ENCODE assay signal across 8 cellular contexts in the genomic region with DNA sequence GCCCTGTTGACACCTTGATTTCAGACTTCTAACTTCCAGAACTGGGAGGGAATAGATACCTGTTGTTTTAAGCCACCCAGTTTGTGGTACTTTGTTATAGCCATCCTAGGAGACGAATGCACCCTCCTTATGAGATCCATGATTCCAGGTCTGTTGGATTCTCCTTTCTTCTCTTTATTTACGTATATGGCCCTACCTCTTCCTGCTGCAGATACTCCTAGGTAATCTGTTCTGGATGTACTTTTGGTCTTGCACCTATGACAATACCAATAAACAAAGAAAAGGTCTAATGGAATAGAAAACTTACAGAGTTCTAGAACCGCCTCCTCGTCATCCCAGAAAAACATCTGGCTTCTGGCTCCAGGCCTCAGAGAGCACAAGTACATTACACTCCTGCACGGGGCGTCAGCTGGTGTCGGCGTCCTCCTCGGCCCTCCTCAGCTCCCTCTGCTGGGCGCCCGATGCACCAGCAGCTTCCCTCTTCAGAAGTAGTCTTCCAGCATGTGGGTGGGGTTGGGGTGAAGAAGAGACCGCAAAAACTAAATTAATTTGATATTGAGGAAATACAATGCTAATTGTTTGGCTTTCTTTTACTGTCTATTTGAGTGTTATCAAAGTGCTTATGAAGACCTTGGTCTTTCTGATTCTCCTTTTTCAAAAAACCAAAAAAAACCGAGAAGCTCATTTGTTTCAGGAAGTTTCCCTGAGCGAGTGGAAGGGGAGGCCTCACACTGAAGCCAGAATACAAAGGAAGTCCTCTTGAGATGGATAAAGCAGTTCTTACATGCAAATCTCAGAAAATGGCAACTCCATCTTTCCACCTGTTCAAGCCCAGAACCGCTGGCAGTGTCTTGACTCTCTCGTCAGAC. TPM values are rescaled to one million over a fixed set of nuclear protein-coding genes. Genes with fewer than 3 reads are reported as not detected.
DNase-seq lines count a peak whose midpoint lies in the region; TF ChIP-seq lines count a peak whose summit lies in the region.

No MANE protein-coding gene starts in this region.

- CTCF ChIA-PET in GM10248 (lab: Yijun Ruan, JAX) = interaction anchor here (0.8 to 5.7 kb wide), 27 partner anchors 9 to 602 kb away, joined by 3 to 43 read pairs (median 4); partner anchors contain the start of gene ATXN1

- peak; percentile 78 for DNase-seq in GM10248 (ENCODE audit: extremely low spot score)
- DNase-seq in HCEC 1CT = peak; percentile 93
- peak; percentile 65 for DNase-seq in MV-4-11 (lab: John Stamatoyannopoulos, UW)
- DNase-seq in T-helper 22 cell (ENCODE audit: low read depth) = peak; percentile 59
- peak; percentile 22 to 86 for DNase-seq in ascending aorta (ENCODE audit: low spot score in 2 of 2)
- DNase-seq in iPS-NIHi7 (ENCODE audit: extremely low spot score) = peak; percentile 89
- DNase-seq in stimulated activated CD4-positive, alpha-beta T cell treated with anti-CD3 and anti-CD28 coated beads, Interleukin-15, amount 100 ng/mL, for 24 hours = peak; percentile 83
- DNase-seq in T1000 (lab: John Stamatoyannopoulos, UW) = no peak

- POLR2A ChIA-PET in GM10248 (lab: Yijun Ruan, JAX) = interaction anchor here (0.8 kb wide), 1 partner anchor 8 kb away, joined by 4 read pairs; no protein-coding TSS in a partner anchor

- peak; percentile 94 for TF ChIP-seq CTCF in GM10248 (IDR thresholded peaks at IDR 0.05; ENCODE audit: control extremely low read depth, extremely low read depth, low read depth, missing control alignments)
- TF ChIP-seq CTCF in ascending aorta (IDR thresholded peaks at IDR 0.05) = peak; percentile 79 to 90 (median 87)

- intact Hi-C loops in ascending aorta (cut with DNase I) = loop anchor here (2.0 to 10.0 kb wide), 3 partner anchors 194 to 438 kb away; no protein-coding TSS in a partner anchor

- no peaks in the 10 kb centered on the region for H3K9me3 ChIP-seq in ascending aorta

- H3K4me1 ChIP-seq in ascending aorta = peaks cover 6 to 25% of the 10 kb centered on the region in 2 donors

- H3K4me3 ChIP-seq in ascending aorta = no peak overlapping the region

- H3K36me3 ChIP-seq in ascending aorta = no peaks in the 10 kb centered on the region

- H3K27me3 ChIP-seq in ascending aorta = no peaks in the 10 kb centered on the region

- peak overlapping the region; percentile 32 to 51 for H3K27ac ChIP-seq in ascending aorta

RNA-seq across cellular contexts. Expression of gene ATXN1, which starts 9.7 kb away (rescaled TPM):
- total RNA-seq in ascending aorta = 68.3 TPM
